ENCODE assay signal across 2 cellular contexts in the genomic region with DNA sequence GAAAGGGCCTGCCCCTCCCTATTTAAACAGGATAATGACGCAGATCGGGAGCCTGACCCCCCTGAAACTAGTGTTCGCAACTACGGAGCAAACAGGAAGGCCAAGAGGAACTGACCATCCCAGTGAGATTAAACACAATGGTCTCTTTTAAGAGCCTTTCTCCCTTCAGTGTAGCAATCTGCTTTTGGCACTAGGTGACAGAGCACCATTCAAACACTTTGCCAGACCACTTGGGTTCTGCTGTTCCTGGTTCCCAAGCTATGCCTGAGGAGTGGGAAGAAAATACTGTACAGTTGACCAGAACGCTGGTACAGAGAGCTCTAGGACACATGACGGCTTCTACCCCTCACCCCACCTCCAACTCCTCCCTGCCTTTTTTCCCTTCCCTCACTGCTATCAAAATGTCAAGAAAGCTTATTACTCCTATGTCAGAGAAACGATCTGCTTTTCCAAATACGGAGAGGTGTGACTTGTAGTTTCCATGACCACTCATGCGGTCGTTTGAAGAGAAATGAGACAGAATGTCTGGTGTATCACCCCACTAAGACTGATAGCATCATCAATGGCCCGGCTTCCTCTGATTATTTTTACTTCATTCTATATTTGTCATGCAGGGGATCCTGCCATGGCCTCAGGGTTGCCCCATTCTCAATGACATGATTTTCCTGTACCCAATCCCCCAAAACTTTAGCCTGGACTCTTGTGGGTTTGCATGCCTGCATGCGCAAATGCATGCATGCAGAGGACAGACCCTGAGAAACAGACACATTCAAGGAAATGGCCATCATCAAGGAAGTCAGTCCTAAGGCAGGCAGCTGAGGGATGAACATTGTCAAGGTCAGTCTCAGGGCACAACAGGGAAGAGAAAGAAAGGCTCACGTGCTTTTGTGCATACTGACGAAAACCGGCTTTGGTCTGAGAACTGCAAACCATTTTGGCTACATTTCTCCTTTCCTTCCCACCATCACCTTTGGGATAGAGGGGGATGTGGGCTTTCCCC.
TF ChIP-seq lines count a peak whose summit lies in the region.

No MANE protein-coding gene starts in this region.

TF ChIP-seq in PFSK-1, 5 proteins besides CTCF, POLR2A, EP300 and RAD21 (continued from another document):
- TF ChIP-seq, protein P1, sequence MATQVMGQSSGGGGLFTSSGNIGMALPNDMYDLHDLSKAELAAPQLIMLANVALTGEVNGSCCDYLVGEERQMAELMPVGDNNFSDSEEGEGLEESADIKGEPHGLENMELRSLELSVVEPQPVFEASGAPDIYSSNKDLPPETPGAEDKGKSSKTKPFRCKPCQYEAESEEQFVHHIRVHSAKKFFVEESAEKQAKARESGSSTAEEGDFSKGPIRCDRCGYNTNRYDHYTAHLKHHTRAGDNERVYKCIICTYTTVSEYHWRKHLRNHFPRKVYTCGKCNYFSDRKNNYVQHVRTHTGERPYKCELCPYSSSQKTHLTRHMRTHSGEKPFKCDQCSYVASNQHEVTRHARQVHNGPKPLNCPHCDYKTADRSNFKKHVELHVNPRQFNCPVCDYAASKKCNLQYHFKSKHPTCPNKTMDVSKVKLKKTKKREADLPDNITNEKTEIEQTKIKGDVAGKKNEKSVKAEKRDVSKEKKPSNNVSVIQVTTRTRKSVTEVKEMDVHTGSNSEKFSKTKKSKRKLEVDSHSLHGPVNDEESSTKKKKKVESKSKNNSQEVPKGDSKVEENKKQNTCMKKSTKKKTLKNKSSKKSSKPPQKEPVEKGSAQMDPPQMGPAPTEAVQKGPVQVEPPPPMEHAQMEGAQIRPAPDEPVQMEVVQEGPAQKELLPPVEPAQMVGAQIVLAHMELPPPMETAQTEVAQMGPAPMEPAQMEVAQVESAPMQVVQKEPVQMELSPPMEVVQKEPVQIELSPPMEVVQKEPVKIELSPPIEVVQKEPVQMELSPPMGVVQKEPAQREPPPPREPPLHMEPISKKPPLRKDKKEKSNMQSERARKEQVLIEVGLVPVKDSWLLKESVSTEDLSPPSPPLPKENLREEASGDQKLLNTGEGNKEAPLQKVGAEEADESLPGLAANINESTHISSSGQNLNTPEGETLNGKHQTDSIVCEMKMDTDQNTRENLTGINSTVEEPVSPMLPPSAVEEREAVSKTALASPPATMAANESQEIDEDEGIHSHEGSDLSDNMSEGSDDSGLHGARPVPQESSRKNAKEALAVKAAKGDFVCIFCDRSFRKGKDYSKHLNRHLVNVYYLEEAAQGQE (IDR thresholded peaks at IDR 0.05; ENCODE audit: insufficient read depth in 1 of 2, low read depth in 2 of 2, low read length in 2 of 2) = peak in 1 of 2 experiments; percentile 51; a peak in 1 of 4 replicates
- TF ChIP-seq TAF1 (IDR thresholded peaks at IDR 0.05; ENCODE audit: borderline replicate concordance, insufficient read depth, low read length) (0 out of 2 replicates have a peak, but pooled peaks have one; percentile 39), POLR2AphosphoS5 (IDR thresholded peaks at IDR 0.05; ENCODE audit: low read depth, low read length) (peak; percentile 7; the same call in 1 of the 2 replicates)

TF ChIP-seq in HepG2, 621 proteins besides CTCF, POLR2A, EP300 and RAD21 (continued from another document and continues in another):
- peak; percentile 94; the same call in 1 of the 2 replicates for TF ChIP-seq TGIF2 (CRISPR knock-in tag; IDR thresholded peaks at IDR 0.05)
- TF ChIP-seq ZNF558 (CRISPR knock-in tag; IDR thresholded peaks at IDR 0.05; ENCODE audit: borderline replicate concordance) = no peak
- peak; percentile 81 for TF ChIP-seq FOXA3 (CRISPR knock-in tag; IDR thresholded peaks at IDR 0.05)
- TF ChIP-seq, protein P2, sequence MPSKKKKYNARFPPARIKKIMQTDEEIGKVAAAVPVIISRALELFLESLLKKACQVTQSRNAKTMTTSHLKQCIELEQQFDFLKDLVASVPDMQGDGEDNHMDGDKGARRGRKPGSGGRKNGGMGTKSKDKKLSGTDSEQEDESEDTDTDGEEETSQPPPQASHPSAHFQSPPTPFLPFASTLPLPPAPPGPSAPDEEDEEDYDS (CRISPR knock-in tag; IDR thresholded peaks at IDR 0.05) = peak; percentile 83
- TF ChIP-seq ZNF33A (CRISPR knock-in tag; IDR thresholded peaks at IDR 0.05; ENCODE audit: borderline replicate concordance) = no peak
- TF ChIP-seq ISL2 (CRISPR knock-in tag; IDR thresholded peaks at IDR 0.05) = peak; percentile 87
- TF ChIP-seq, protein P3, sequence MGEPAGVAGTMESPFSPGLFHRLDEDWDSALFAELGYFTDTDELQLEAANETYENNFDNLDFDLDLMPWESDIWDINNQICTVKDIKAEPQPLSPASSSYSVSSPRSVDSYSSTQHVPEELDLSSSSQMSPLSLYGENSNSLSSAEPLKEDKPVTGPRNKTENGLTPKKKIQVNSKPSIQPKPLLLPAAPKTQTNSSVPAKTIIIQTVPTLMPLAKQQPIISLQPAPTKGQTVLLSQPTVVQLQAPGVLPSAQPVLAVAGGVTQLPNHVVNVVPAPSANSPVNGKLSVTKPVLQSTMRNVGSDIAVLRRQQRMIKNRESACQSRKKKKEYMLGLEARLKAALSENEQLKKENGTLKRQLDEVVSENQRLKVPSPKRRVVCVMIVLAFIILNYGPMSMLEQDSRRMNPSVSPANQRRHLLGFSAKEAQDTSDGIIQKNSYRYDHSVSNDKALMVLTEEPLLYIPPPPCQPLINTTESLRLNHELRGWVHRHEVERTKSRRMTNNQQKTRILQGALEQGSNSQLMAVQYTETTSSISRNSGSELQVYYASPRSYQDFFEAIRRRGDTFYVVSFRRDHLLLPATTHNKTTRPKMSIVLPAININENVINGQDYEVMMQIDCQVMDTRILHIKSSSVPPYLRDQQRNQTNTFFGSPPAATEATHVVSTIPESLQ (CRISPR knock-in tag; conservative IDR thresholded peaks at IDR 0.05) = no peak
- TF ChIP-seq, protein P4, sequence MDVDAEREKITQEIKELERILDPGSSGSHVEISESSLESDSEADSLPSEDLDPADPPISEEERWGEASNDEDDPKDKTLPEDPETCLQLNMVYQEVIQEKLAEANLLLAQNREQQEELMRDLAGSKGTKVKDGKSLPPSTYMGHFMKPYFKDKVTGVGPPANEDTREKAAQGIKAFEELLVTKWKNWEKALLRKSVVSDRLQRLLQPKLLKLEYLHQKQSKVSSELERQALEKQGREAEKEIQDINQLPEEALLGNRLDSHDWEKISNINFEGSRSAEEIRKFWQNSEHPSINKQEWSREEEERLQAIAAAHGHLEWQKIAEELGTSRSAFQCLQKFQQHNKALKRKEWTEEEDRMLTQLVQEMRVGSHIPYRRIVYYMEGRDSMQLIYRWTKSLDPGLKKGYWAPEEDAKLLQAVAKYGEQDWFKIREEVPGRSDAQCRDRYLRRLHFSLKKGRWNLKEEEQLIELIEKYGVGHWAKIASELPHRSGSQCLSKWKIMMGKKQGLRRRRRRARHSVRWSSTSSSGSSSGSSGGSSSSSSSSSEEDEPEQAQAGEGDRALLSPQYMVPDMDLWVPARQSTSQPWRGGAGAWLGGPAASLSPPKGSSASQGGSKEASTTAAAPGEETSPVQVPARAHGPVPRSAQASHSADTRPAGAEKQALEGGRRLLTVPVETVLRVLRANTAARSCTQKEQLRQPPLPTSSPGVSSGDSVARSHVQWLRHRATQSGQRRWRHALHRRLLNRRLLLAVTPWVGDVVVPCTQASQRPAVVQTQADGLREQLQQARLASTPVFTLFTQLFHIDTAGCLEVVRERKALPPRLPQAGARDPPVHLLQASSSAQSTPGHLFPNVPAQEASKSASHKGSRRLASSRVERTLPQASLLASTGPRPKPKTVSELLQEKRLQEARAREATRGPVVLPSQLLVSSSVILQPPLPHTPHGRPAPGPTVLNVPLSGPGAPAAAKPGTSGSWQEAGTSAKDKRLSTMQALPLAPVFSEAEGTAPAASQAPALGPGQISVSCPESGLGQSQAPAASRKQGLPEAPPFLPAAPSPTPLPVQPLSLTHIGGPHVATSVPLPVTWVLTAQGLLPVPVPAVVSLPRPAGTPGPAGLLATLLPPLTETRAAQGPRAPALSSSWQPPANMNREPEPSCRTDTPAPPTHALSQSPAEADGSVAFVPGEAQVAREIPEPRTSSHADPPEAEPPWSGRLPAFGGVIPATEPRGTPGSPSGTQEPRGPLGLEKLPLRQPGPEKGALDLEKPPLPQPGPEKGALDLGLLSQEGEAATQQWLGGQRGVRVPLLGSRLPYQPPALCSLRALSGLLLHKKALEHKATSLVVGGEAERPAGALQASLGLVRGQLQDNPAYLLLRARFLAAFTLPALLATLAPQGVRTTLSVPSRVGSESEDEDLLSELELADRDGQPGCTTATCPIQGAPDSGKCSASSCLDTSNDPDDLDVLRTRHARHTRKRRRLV (CRISPR knock-in tag; IDR thresholded peaks at IDR 0.05) = no peak
- no peak for TF ChIP-seq ZNF879 (CRISPR knock-in tag; IDR thresholded peaks at IDR 0.05)
- TF ChIP-seq, protein P5, sequence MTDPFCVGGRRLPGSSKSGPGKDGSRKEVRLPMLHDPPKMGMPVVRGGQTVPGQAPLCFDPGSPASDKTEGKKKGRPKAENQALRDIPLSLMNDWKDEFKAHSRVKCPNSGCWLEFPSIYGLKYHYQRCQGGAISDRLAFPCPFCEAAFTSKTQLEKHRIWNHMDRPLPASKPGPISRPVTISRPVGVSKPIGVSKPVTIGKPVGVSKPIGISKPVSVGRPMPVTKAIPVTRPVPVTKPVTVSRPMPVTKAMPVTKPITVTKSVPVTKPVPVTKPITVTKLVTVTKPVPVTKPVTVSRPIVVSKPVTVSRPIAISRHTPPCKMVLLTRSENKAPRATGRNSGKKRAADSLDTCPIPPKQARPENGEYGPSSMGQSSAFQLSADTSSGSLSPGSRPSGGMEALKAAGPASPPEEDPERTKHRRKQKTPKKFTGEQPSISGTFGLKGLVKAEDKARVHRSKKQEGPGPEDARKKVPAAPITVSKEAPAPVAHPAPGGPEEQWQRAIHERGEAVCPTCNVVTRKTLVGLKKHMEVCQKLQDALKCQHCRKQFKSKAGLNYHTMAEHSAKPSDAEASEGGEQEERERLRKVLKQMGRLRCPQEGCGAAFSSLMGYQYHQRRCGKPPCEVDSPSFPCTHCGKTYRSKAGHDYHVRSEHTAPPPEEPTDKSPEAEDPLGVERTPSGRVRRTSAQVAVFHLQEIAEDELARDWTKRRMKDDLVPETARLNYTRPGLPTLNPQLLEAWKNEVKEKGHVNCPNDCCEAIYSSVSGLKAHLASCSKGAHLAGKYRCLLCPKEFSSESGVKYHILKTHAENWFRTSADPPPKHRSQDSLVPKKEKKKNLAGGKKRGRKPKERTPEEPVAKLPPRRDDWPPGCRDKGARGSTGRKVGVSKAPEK (CRISPR knock-in tag; IDR thresholded peaks at IDR 0.05; ENCODE audit: borderline replicate concordance) = no peak
- TF ChIP-seq ZNF841 (CRISPR knock-in tag; IDR thresholded peaks at IDR 0.05; ENCODE audit: borderline replicate concordance) = no peak
- no peak for TF ChIP-seq ZNF776 (CRISPR knock-in tag; IDR thresholded peaks at IDR 0.05)
- TF ChIP-seq ZNF670 (CRISPR knock-in tag; IDR thresholded peaks at IDR 0.05; ENCODE audit: borderline replicate concordance) = peak; percentile 61; the same call in 1 of the 2 replicates
- no peak for TF ChIP-seq ZNF30 (CRISPR knock-in tag; IDR thresholded peaks at IDR 0.05)
- peak; percentile 60; the same call in 1 of the 2 replicates for TF ChIP-seq BORCS8-MEF2B (CRISPR knock-in tag; IDR thresholded peaks at IDR 0.05)
- peak; percentile 74; the same call in 1 of the 2 replicates for TF ChIP-seq NR2F2 (IDR thresholded peaks at IDR 0.05; ENCODE audit: borderline replicate concordance, low read depth)
- no peak for TF ChIP-seq FOXP1 (IDR thresholded peaks at IDR 0.05)
- TF ChIP-seq FOXP1 (CRISPR knock-in tag; IDR thresholded peaks at IDR 0.05) = peak; percentile 73; the same call in 1 of the 2 replicates
- TF ChIP-seq ZNF367 (CRISPR knock-in tag; IDR thresholded peaks at IDR 0.05; ENCODE audit: borderline replicate concordance) = no peak
- TF ChIP-seq ETV5 (CRISPR knock-in tag; IDR thresholded peaks at IDR 0.05; ENCODE audit: borderline replicate concordance) = peak; percentile 97
- TF ChIP-seq MIER2 (CRISPR knock-in tag; IDR thresholded peaks at IDR 0.05) = peak; percentile 84
- TF ChIP-seq MED8 (CRISPR knock-in tag; IDR thresholded peaks at IDR 0.05; ENCODE audit: insufficient replicate concordance) = no peak
- TF ChIP-seq, protein P6, sequence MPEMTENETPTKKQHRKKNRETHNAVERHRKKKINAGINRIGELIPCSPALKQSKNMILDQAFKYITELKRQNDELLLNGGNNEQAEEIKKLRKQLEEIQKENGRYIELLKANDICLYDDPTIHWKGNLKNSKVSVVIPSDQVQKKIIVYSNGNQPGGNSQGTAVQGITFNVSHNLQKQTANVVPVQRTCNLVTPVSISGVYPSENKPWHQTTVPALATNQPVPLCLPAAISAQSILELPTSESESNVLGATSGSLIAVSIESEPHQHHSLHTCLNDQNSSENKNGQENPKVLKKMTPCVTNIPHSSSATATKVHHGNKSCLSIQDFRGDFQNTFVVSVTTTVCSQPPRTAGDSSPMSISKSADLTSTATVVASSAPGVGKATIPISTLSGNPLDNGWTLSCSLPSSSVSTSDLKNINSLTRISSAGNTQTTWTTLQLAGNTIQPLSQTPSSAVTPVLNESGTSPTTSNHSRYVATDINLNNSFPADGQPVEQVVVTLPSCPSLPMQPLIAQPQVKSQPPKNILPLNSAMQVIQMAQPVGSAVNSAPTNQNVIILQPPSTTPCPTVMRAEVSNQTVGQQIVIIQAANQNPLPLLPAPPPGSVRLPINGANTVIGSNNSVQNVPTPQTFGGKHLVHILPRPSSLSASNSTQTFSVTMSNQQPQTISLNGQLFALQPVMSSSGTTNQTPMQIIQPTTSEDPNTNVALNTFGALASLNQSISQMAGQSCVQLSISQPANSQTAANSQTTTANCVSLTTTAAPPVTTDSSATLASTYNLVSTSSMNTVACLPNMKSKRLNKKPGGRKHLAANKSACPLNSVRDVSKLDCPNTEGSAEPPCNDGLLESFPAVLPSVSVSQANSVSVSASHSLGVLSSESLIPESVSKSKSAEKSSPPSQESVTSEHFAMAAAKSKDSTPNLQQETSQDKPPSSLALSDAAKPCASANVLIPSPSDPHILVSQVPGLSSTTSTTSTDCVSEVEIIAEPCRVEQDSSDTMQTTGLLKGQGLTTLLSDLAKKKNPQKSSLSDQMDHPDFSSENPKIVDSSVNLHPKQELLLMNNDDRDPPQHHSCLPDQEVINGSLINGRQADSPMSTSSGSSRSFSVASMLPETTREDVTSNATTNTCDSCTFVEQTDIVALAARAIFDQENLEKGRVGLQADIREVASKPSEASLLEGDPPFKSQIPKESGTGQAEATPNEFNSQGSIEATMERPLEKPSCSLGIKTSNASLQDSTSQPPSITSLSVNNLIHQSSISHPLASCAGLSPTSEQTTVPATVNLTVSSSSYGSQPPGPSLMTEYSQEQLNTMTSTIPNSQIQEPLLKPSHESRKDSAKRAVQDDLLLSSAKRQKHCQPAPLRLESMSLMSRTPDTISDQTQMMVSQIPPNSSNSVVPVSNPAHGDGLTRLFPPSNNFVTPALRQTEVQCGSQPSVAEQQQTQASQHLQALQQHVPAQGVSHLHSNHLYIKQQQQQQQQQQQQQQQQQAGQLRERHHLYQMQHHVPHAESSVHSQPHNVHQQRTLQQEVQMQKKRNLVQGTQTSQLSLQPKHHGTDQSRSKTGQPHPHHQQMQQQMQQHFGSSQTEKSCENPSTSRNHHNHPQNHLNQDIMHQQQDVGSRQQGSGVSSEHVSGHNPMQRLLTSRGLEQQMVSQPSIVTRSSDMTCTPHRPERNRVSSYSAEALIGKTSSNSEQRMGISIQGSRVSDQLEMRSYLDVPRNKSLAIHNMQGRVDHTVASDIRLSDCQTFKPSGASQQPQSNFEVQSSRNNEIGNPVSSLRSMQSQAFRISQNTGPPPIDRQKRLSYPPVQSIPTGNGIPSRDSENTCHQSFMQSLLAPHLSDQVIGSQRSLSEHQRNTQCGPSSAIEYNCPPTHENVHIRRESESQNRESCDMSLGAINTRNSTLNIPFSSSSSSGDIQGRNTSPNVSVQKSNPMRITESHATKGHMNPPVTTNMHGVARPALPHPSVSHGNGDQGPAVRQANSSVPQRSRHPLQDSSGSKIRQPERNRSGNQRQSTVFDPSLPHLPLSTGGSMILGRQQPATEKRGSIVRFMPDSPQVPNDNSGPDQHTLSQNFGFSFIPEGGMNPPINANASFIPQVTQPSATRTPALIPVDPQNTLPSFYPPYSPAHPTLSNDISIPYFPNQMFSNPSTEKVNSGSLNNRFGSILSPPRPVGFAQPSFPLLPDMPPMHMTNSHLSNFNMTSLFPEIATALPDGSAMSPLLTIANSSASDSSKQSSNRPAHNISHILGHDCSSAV (CRISPR knock-in tag; IDR thresholded peaks at IDR 0.05; ENCODE audit: borderline replicate concordance) = no peak
- TF ChIP-seq ZNF101 (CRISPR knock-in tag; IDR thresholded peaks at IDR 0.05; ENCODE audit: borderline replicate concordance, low read depth) = no peak
